1 cellular context compared by ENCODE assay signal in the genomic region with DNA sequence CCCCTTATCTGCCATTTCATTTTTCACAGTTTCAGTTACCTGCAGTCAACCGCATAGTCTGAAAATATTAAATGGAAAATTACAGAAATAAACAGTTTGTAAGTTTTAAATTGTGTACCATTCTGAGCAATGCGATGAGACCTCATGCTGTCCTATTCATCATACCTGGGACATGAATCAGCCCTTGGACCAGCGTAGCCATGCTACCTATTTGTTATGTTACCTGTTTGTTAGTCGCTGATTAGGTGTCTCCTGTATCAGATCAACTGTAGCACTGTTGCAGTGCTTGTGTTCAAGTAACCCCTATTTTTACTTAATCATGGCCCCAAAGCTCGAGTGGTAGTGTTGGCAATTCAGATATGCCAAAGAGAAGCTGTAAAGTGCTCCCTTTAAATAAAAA.
TF ChIP-seq lines count a peak whose summit lies in the region.

No MANE protein-coding gene starts in this region.

TF ChIP-seq in WTC11, 78 proteins besides CTCF, POLR2A, EP300 and RAD21 (continued from another document):
- TF ChIP-seq ATF2 (CRISPR knock-in tag; IDR thresholded peaks at IDR 0.05; ENCODE audit: borderline replicate concordance, low read depth) (no peak), TCF7 (CRISPR knock-in tag; IDR thresholded peaks at IDR 0.05; ENCODE audit: low read depth) (no peak), OVOL2 (CRISPR knock-in tag; IDR thresholded peaks at IDR 0.05; ENCODE audit: borderline replicate concordance) (no peak)
